17 cellular contexts compared by ENCODE assay signal in genomic region chr10:128018704-128019103, GRCh38.
DNase-seq lines count a peak whose midpoint lies in the region; ATAC-seq and TF ChIP-seq lines count a peak whose summit lies in the region.
"Had no signal": no experiment of that assay in that cellular context is flagged by ENCODE, and none has a peak within 500 bp of the region (broad histone marks: within the 10 kb centered on the region; RNA-seq: fewer than 3 reads in every experiment).

No MANE protein-coding gene starts in this region.

- no peak for DNase-seq in activated CD4-positive, alpha-beta T cell treated with anti-CD3 and anti-CD28 coated beads, Interleukin-2, amount 10 ng/mL, durations not matched to agents 24 days and 14 days
- no peak for DNase-seq in activated CD4-positive, alpha-beta T cell treated with anti-CD3 and anti-CD28 coated beads for 1 hour
- peak; percentile 21 for DNase-seq in islet precursor cell
- no peak for DNase-seq in H9
- DNase-seq in NCI-H226, result no peak
- DNase-seq: 8988T; BE2C; CD8-positive, alpha-beta memory T cell; DMS79 treated with DMSO at 0.1 percent for 48 hours; H7; NCI-H1105 treated with DMSO at 0.1 percent for 48 hours; NCI-H187; NCI-H345; NCI-H69 had no signal

- H4K5ac ChIP-seq in H9 (ENCODE audit: insufficient read length, low read depth, low read length), result no peak overlapping the region

- H2BK20ac ChIP-seq in H9 (ENCODE audit: low read depth, low read length, poor library complexity, severe bottlenecking), result no peak overlapping the region

- no peaks in the 10 kb centered on the region for H3K27me3 Mint-ChIP-seq in activated CD4-positive, alpha-beta T cell treated with anti-CD3 and anti-CD28 coated beads, Interleukin-2, amount 10 ng/mL, durations not matched to agents 24 days and 14 days
- no peaks in the 10 kb centered on the region for H3K27me3 Mint-ChIP-seq in activated T-helper 17 cell treated with anti-CD3 and anti-CD28 coated beads, Interleukin-2, amount 50 U/mL, for 72 hours
- no peaks in the 10 kb centered on the region; the same call in 1 of the 2 replicates for H3K27me3 Mint-ChIP-seq in H9 (ENCODE audit: low read depth)

- H3K4me3 ChIP-seq in BLaER1, result peak overlapping the region; percentile 66

- no peaks in the 10 kb centered on the region for H3K23me2 ChIP-seq in H9 (ENCODE audit: insufficient read length, low read depth, low read length, poor library complexity, severe bottlenecking)

- peak overlapping the region; percentile 7 for H3K4me3 Mint-ChIP-seq in activated CD4-positive, alpha-beta T cell treated with anti-CD3 and anti-CD28 coated beads, Interleukin-2, amount 10 ng/mL, durations not matched to agents 24 days and 14 days
- H3K4me3 Mint-ChIP-seq in activated T-helper 17 cell treated with anti-CD3 and anti-CD28 coated beads, Interleukin-2, amount 50 U/mL, for 72 hours, result peak overlapping the region; percentile 44
- H3K4me3 Mint-ChIP-seq in H9, result no peak overlapping the region
- H3K4me3 Mint-ChIP-seq: CD8-positive, alpha-beta memory T cell had no signal

- no peak for TF ChIP-seq CTCF in H9 (conservative IDR thresholded peaks at IDR 0.05)

- H3K23ac ChIP-seq in H9 (ENCODE audit: insufficient read length, low read depth, low read length), result no peak overlapping the region

- peak overlapping the region; percentile 80 for H3K9ac ChIP-seq in BLaER1
- no peak overlapping the region for H3K9ac ChIP-seq in H9 (ENCODE audit: extremely low read depth, insufficient read length, low read length)

- H3K27ac Mint-ChIP-seq in activated CD4-positive, alpha-beta T cell treated with anti-CD3 and anti-CD28 coated beads, Interleukin-2, amount 10 ng/mL, durations not matched to agents 24 days and 14 days, result peak overlapping the region; percentile 64
- H3K27ac Mint-ChIP-seq in activated T-helper 17 cell treated with anti-CD3 and anti-CD28 coated beads, Interleukin-2, amount 50 U/mL, for 72 hours, result peak overlapping the region; percentile 58
- no peak overlapping the region for H3K27ac Mint-ChIP-seq in H9

- ATAC-seq in activated T-helper 17 cell treated with anti-CD3 and anti-CD28 coated beads, Interleukin-2, amount 50 U/mL, for 72 hours (replicated peaks), result peak; percentile 20
- ATAC-seq in HG03135 (IDR thresholded peaks at IDR 0.05; ENCODE audit: unreplicated experiment), result no peak

- no peak overlapping the region for H2AK5ac ChIP-seq in H9 (ENCODE audit: insufficient read length, low read length)

- no CpG with 5 or more reads among the region's 1 CpG for WGBS in H9 (ENCODE audit: extremely low coverage, insufficient read length, low lambda C conversion rate)

- H3T11ph ChIP-seq in H9 (ENCODE audit: low read length), result no peak overlapping the region

- H3K14ac ChIP-seq in H9 (ENCODE audit: insufficient read depth, low read length), result no peak overlapping the region

- H3K36me3 ChIP-seq in BLaER1, result peaks cover 9% of the 10 kb centered on the region; the same call in 1 of the 2 replicates
- H3K36me3 ChIP-seq: BE2C had no signal

- no peak overlapping the region for H2BK15ac ChIP-seq in H9 (ENCODE audit: low read depth, low read length)

- peak overlapping the region; percentile 92 for H3K27ac ChIP-seq in BLaER1
- H3K27ac ChIP-seq in H9 (ENCODE audit: insufficient read length, low read depth, low read length), result no peak overlapping the region

- H3K27me3 ChIP-seq in BLaER1 (no peaks in the 10 kb centered on the region), H9 (ENCODE audit: insufficient read depth, low read length) (no peaks in the 10 kb centered on the region)
- H3K27me3 ChIP-seq: BE2C had no signal

- no peaks in the 10 kb centered on the region for H3K9me3 Mint-ChIP-seq in activated CD4-positive, alpha-beta T cell treated with anti-CD3 and anti-CD28 coated beads, Interleukin-2, amount 10 ng/mL, durations not matched to agents 24 days and 14 days
- no peaks in the 10 kb centered on the region for H3K9me3 Mint-ChIP-seq in activated T-helper 17 cell treated with anti-CD3 and anti-CD28 coated beads, Interleukin-2, amount 50 U/mL, for 72 hours
- no peaks in the 10 kb centered on the region for H3K9me3 Mint-ChIP-seq in H9
- H3K9me3 Mint-ChIP-seq: CD8-positive, alpha-beta memory T cell had no signal

- H3K9me3 ChIP-seq in BLaER1, result peaks cover 5% of the 10 kb centered on the region; the same call in 1 of the 2 replicates
- H3K9me3 ChIP-seq in H9 (ENCODE audit: control insufficient read depth, low read depth, low read length), result no peaks in the 10 kb centered on the region
- H3K9me3 ChIP-seq: BE2C had no signal

- no peaks in the 10 kb centered on the region for H3K36me3 Mint-ChIP-seq in activated CD4-positive, alpha-beta T cell treated with anti-CD3 and anti-CD28 coated beads, Interleukin-2, amount 10 ng/mL, durations not matched to agents 24 days and 14 days (ENCODE audit: low read depth)
- no peaks in the 10 kb centered on the region for H3K36me3 Mint-ChIP-seq in activated T-helper 17 cell treated with anti-CD3 and anti-CD28 coated beads, Interleukin-2, amount 50 U/mL, for 72 hours (ENCODE audit: low read depth)
- H3K36me3 Mint-ChIP-seq in H9 (ENCODE audit: insufficient read depth in 1 of 3, low read depth in 3 of 3), result no peaks in the 10 kb centered on the region
- H3K36me3 Mint-ChIP-seq: CD8-positive, alpha-beta memory T cell had no signal

- H3K4ac ChIP-seq in H9 (ENCODE audit: low read depth, low read length), result no peak overlapping the region

- H3K4me1 Mint-ChIP-seq in activated CD4-positive, alpha-beta T cell treated with anti-CD3 and anti-CD28 coated beads, Interleukin-2, amount 10 ng/mL, durations not matched to agents 24 days and 14 days, result peaks cover 8% of the 10 kb centered on the region
- peaks cover 14% of the 10 kb centered on the region for H3K4me1 Mint-ChIP-seq in activated T-helper 17 cell treated with anti-CD3 and anti-CD28 coated beads, Interleukin-2, amount 50 U/mL, for 72 hours
- H3K4me1 Mint-ChIP-seq in H9, result 0 out of 4 replicates have a peak, but pooled peaks cover 0 to 2% of the 10 kb centered on the region in 2 experiments

- intact Hi-C loops in activated CD4-positive, alpha-beta T cell treated with anti-CD3 and anti-CD28 coated beads, Interleukin-2, amount 10 ng/mL, durations not matched to agents 24 days and 14 days (cut with micrococcal nuclease), result no loop called here

- no peaks in the 10 kb centered on the region for H3K79me1 ChIP-seq in H9 (ENCODE audit: insufficient read depth, low read depth, low read length, poor library complexity, severe bottlenecking)

- no peak overlapping the region for H2BK120ac ChIP-seq in H9 (ENCODE audit: low read depth, low read length, poor library complexity, severe bottlenecking)

- H3K18ac ChIP-seq in H9 (ENCODE audit: insufficient read length, low read depth, low read length), result no peak overlapping the region

- H2AFZ ChIP-seq in H9 (ENCODE audit: low read length), result no peak overlapping the region

- H3K4me1 ChIP-seq in BLaER1 (peaks cover 95% of the 10 kb centered on the region), H9 (ENCODE audit: insufficient read depth, low read length) (no peaks in the 10 kb centered on the region)
- H3K4me1 ChIP-seq: BE2C had no signal

- H4K20me1 ChIP-seq in BLaER1 (no peaks in the 10 kb centered on the region), H9 (ENCODE audit: control insufficient read depth, insufficient read depth, insufficient read length) (no peaks in the 10 kb centered on the region)

- H4K8ac ChIP-seq in H9 (replicated peaks; ENCODE audit: insufficient read length, low read depth, low read length), result no peak overlapping the region

- H2BK12ac ChIP-seq in H9 (ENCODE audit: insufficient read length, low read depth, low read length), result no peak overlapping the region

- no peaks in the 10 kb centered on the region for H3K79me2 ChIP-seq in H9 (ENCODE audit: insufficient read depth, low read length)

- H2BK5ac ChIP-seq in H9 (ENCODE audit: insufficient read length, low read length), result no peak overlapping the region

- no peak overlapping the region for H3K56ac ChIP-seq in H9 (ENCODE audit: insufficient read length, low read depth, low read length)

- no peak overlapping the region for H4K91ac ChIP-seq in H9 (ENCODE audit: insufficient read length, low read depth, low read length)

- H3K4me2 ChIP-seq in BLaER1 (peak overlapping the region; percentile 95), H9 (ENCODE audit: insufficient read depth, insufficient read length, low read length) (no peak overlapping the region)

Comparison
In these comparisons a context has a peak if more than half of its experiments do, and no peak if none do; other contexts are left out.
1. H3K27ac Mint-ChIP-seq: peak in activated CD4-positive, alpha-beta T cell treated with anti-CD3 and anti-CD28 coated beads, Interleukin-2, amount 10 ng/mL, durations not matched to agents 24 days and 14 days (single experiment) and activated T-helper 17 cell treated with anti-CD3 and anti-CD28 coated beads, Interleukin-2, amount 50 U/mL, for 72 hours (single experiment); none in H9 (0 of 3).
2. H3K4me3 Mint-ChIP-seq: peak in activated CD4-positive, alpha-beta T cell treated with anti-CD3 and anti-CD28 coated beads, Interleukin-2, amount 10 ng/mL, durations not matched to agents 24 days and 14 days (single experiment) and activated T-helper 17 cell treated with anti-CD3 and anti-CD28 coated beads, Interleukin-2, amount 50 U/mL, for 72 hours (single experiment); none in H9 (0 of 2).